ENCODE assay signal across 8 cellular contexts in genomic region chr11:111978028-111978771, GRCh38. TPM values are rescaled to one million over a fixed set of nuclear protein-coding genes. Genes with fewer than 3 reads are reported as not detected.
DNase-seq lines count a peak whose midpoint lies in the region; ATAC-seq and TF ChIP-seq lines count a peak whose summit lies in the region.

No MANE protein-coding gene starts in this region.

- H3K27me3 ChIP-seq in adrenal gland (no peaks in the 10 kb centered on the region), cardiac muscle cell (no peaks in the 10 kb centered on the region), osteoblast (ENCODE audit: insufficient read depth, low read length) (no peaks in the 10 kb centered on the region)

- no peak for ATAC-seq in HG03108 (IDR thresholded peaks at IDR 0.05; ENCODE audit: unreplicated experiment)

- peaks cover 31 to 53% of the 10 kb centered on the region in 2 donors for H3K4me1 ChIP-seq in adrenal gland (replicated peaks in 1 of 2)
- H3K4me1 ChIP-seq in cardiac muscle cell (ENCODE audit: low read depth): peaks cover 42% of the 10 kb centered on the region
- H3K4me1 ChIP-seq in osteoblast (ENCODE audit: insufficient read depth, low read length): peaks cover 19% of the 10 kb centered on the region

- peak overlapping the region in 2 of 4 donors; percentile 27 to 87 for H3K4me3 ChIP-seq in adrenal gland
- H3K4me3 ChIP-seq in cardiac muscle cell: peak overlapping the region; percentile 54
- H3K4me3 ChIP-seq in osteoblast (ENCODE audit: insufficient read depth, low read length): peak overlapping the region; percentile 77

- peak overlapping the region; percentile 95 for H3K4me2 ChIP-seq in osteoblast (ENCODE audit: insufficient read depth, low read length)

- peak; percentile 55 for DNase-seq in 8988T
- DNase-seq in HS-27A (ENCODE audit: low read depth): peak; percentile 22
- peak; percentile 40 to 91 (median 72) for DNase-seq in adrenal gland
- peak; percentile 81 to 85 for DNase-seq in cardiac muscle cell (ENCODE audit: low read depth in 1 of 2, low spot score in 1 of 2)
- DNase-seq in osteoblast (ENCODE audit: insufficient read length, low spot score, missing footprints): peak; percentile 96
- DNase-seq in stimulated activated CD8-positive, alpha-beta memory T cell treated with anti-CD3 and anti-CD28 coated beads, Interleukin-4, amount 100 ng/mL, for 48 hours: no peak
- DNase-seq in NCI-H128 (lab: John Stamatoyannopoulos, UW; ENCODE audit: unreplicated experiment): no peak

- intact Hi-C loops in adrenal gland (cut with DNase I): loop anchor here (5.0 kb wide), 3 partner anchors 36 to 101 kb away; partner anchors contain the start of genes CFAP68 (in 1 of the 2), DIXDC1 (in 1 of the 2) and FDXACB1 (in 1 of the 2)

- H3K36me3 ChIP-seq in adrenal gland (replicated peaks in 1 of 2): peaks cover 0 to 24% of the 10 kb centered on the region in 2 donors
- peaks cover 3% of the 10 kb centered on the region for H3K36me3 ChIP-seq in cardiac muscle cell
- peaks cover 24% of the 10 kb centered on the region for H3K36me3 ChIP-seq in osteoblast (ENCODE audit: insufficient read depth, low read length)

- no peaks in the 10 kb centered on the region for H3K9me3 ChIP-seq in adrenal gland (replicated peaks in 1 of 3)
- no peaks in the 10 kb centered on the region for H3K9me3 ChIP-seq in cardiac muscle cell (ENCODE audit: low read depth)
- H3K9me3 ChIP-seq in osteoblast (ENCODE audit: low read depth, low read length): no peaks in the 10 kb centered on the region

- 14 to 31% (median 23%) methylated on average over 8 of the region's 8 CpGs for WGBS in adrenal gland, 4 donors

- H4K20me1 ChIP-seq in osteoblast (ENCODE audit: insufficient read depth, low read length): no peaks in the 10 kb centered on the region

- peaks cover 23% of the 10 kb centered on the region for H3K79me2 ChIP-seq in osteoblast (ENCODE audit: insufficient read depth, low read length)

- TF ChIP-seq CTCF in adrenal gland (IDR thresholded peaks at IDR 0.05) (peak in 2 of 6 experiments; percentile 16 to 36), cardiac muscle cell (IDR thresholded peaks at IDR 0.05; ENCODE audit: low read depth, low read length) (no peak), osteoblast (IDR thresholded peaks at IDR 0.05; ENCODE audit: extremely low read depth, low read depth, low read length) (no peak)

- H3K27ac ChIP-seq in adrenal gland (peak overlapping the region; percentile 35 to 94 (median 80)), cardiac muscle cell (peak overlapping the region; percentile 84), osteoblast (ENCODE audit: low read depth, low read length) (peak overlapping the region; percentile 19)

- H2AFZ ChIP-seq in osteoblast (ENCODE audit: low read length): peak overlapping the region; percentile 70

- TF ChIP-seq POLR2A in adrenal gland (IDR thresholded peaks at IDR 0.05): peak in 1 of 2 donors; percentile 13

RNA-seq across cellular contexts. Expression of gene DIXDC1, which starts 41.1 kb away (rescaled TPM):
- total RNA-seq in adrenal gland (10 to 100 TPM; 14.8 to 56.0 (median 46.9) TPM), cardiac muscle cell (40.7 and 42.6 TPM in 2 replicates), osteoblast (27.4 and 28.6 TPM in 2 replicates)
- polyA plus RNA-seq in adrenal gland (10 to 100 TPM in 2 of 3 donors, 1 to 10 TPM in 1; 7.9 to 30.1 (median 11.5) TPM), cardiac muscle cell (26.5 and 35.0 TPM in 2 replicates)

RNA-seq across cellular contexts. Expression of gene DLAT, which starts 47.0 kb away (rescaled TPM):
- total RNA-seq in adrenal gland: 10 to 100 TPM; 18.9 to 46.4 (median 28.6) TPM
- polyA plus RNA-seq in adrenal gland: 10 to 100 TPM in 1 of 3 donors, 1 to 10 TPM in 2; 7.6 to 75.3 (median 8.1) TPM
- total RNA-seq in cardiac muscle cell: 70.6 and 77.9 TPM in 2 replicates
- polyA plus RNA-seq in cardiac muscle cell: 94.7 and 110 TPM in 2 replicates
- total RNA-seq in osteoblast: 35.7 and 36.6 TPM in 2 replicates

RNA-seq across cellular contexts. Expression of gene C11orf52, which starts 59.5 kb away (rescaled TPM):
- total RNA-seq in adrenal gland: 1 to 10 TPM in 4 of 8 donors, under 1 TPM in 2, not detected in 2; 0.53 to 4.2 (median 2.4) TPM
- 1 to 10 TPM in 2 of 3 donors, under 1 TPM in 1; 0.68 to 1.9 (median 1.7) TPM for polyA plus RNA-seq in adrenal gland
- total RNA-seq in cardiac muscle cell: 5.5 and 7.4 TPM in 2 replicates
- polyA plus RNA-seq in cardiac muscle cell: 7.6 and 8.5 TPM in 2 replicates
- 1.2 and 1.4 TPM in 2 replicates for total RNA-seq in osteoblast

Comparison
In these comparisons a context has a peak if more than half of its experiments do, and no peak if none do; other contexts are left out.
1. DNase-seq: peak in 8988T (single experiment), HS-27A (single experiment), adrenal gland (7 of 7), cardiac muscle cell (2 of 2) and osteoblast (single experiment); none in stimulated activated CD8-positive, alpha-beta memory T cell treated with anti-CD3 and anti-CD28 coated beads, Interleukin-4, amount 100 ng/mL, for 48 hours (single experiment) and NCI-H128 (single experiment).
2. H3K27ac ChIP-seq: peak in every context shown above with its lines; median percentile 84 in cardiac muscle cell; 80 in adrenal gland; 19 in osteoblast.